In genomic region chr1:212685429-212685828, GRCh38 we compare ENCODE assay signal across 17 cellular contexts.
"Had no signal": no experiment of that assay in that cellular context is flagged by ENCODE, and none has a peak within 500 bp of the region (broad histone marks: within the 10 kb centered on the region; RNA-seq: fewer than 3 reads in every experiment).

No MANE protein-coding gene starts in this region.

- H3K27me3 Mint-ChIP-seq: activated CD4-positive, alpha-beta T cell treated with anti-CD3 and anti-CD28 coated beads, Interleukin-2, amount 10 ng/mL, durations not matched to agents 24 days and 14 days; activated T-cell treated with anti-CD3 and anti-CD28 coated beads, Interleukin-2, amount 50 U/mL, for 24 hours had no signal

- H3K9me3 ChIP-seq: ascending aorta, esophagus squamous epithelium, prostate gland, SK-N-SH, tibial artery had no signal

- H3K4me3 Mint-ChIP-seq: activated CD4-positive, alpha-beta T cell treated with anti-CD3 and anti-CD28 coated beads, Interleukin-2, amount 10 ng/mL, durations not matched to agents 24 days and 14 days; activated naive CD4-positive, alpha-beta T cell treated with anti-CD3 and anti-CD28 coated beads for 36 hours; activated T-cell treated with anti-CD3 and anti-CD28 coated beads, Interleukin-2, amount 50 U/mL, for 24 hours; mesothelial cell of epicardium; T-cell had no signal

- H3K27me3 ChIP-seq: ascending aorta had no signal

- DNase-seq: activated CD4-positive, alpha-beta T cell treated with anti-CD3 and anti-CD28 coated beads, Interleukin-2, amount 10 ng/mL, durations not matched to agents 24 days and 14 days; activated naive CD4-positive, alpha-beta T cell treated with anti-CD3 and anti-CD28 coated beads for 36 hours; activated T-cell treated with anti-CD3 and anti-CD28 coated beads, Interleukin-2, amount 50 U/mL, for 24 hours; cortex of kidney; effector memory CD4-positive, alpha-beta T cell; esophagus squamous epithelium; SK-N-SH; stimulated activated CD4-positive, alpha-beta T cell treated with anti-CD3 and anti-CD28 coated beads, Interleukin-2, amount 100 ng/mL, for 24 hours; stimulated activated naive CD8-positive, alpha-beta T cell treated with anti-CD3 and anti-CD28 coated beads, Interleukin-15, Interleukin-2, amounts not matched to agents 100 U/mL and 50 U/mL, for 24 hours; substantia nigra; T-cell; T1000; tibial artery had no signal

- ATAC-seq: stimulated activated naive CD8-positive, alpha-beta T cell treated with anti-CD3 and anti-CD28 coated beads, Interleukin-15, Interleukin-2, amounts not matched to agents 100 U/mL and 50 U/mL, for 24 hours; T-cell had no signal

- H3K4me2 ChIP-seq: SK-N-SH had no signal

- H3K36me3 ChIP-seq: ascending aorta, prostate gland, tibial artery had no signal

- H3K9ac ChIP-seq: SK-N-SH had no signal

- H3K9me3 Mint-ChIP-seq: activated CD4-positive, alpha-beta T cell treated with anti-CD3 and anti-CD28 coated beads, Interleukin-2, amount 10 ng/mL, durations not matched to agents 24 days and 14 days; activated naive CD4-positive, alpha-beta T cell treated with anti-CD3 and anti-CD28 coated beads for 36 hours; activated T-cell treated with anti-CD3 and anti-CD28 coated beads, Interleukin-2, amount 50 U/mL, for 24 hours; mesothelial cell of epicardium; T-cell had no signal

- H3K27ac ChIP-seq: ascending aorta, esophagus squamous epithelium, prostate gland, tibial artery had no signal

- H3K27ac Mint-ChIP-seq: activated CD4-positive, alpha-beta T cell treated with anti-CD3 and anti-CD28 coated beads, Interleukin-2, amount 10 ng/mL, durations not matched to agents 24 days and 14 days; activated naive CD4-positive, alpha-beta T cell treated with anti-CD3 and anti-CD28 coated beads for 36 hours; activated T-cell treated with anti-CD3 and anti-CD28 coated beads, Interleukin-2, amount 50 U/mL, for 24 hours; mesothelial cell of epicardium; T-cell had no signal

- H3K4me3 ChIP-seq: ascending aorta, esophagus squamous epithelium, lung, prostate gland, tibial artery had no signal

- H3K36me3 Mint-ChIP-seq: mesothelial cell of epicardium, T-cell had no signal

- H3K4me1 ChIP-seq: ascending aorta, tibial artery had no signal
